8 cellular contexts compared by ENCODE assay signal in genomic region chr1:225474986-225475820, GRCh38. TPM values are rescaled to one million over a fixed set of nuclear protein-coding genes. Genes with fewer than 3 reads are reported as not detected.
DNase-seq lines count a peak whose midpoint lies in the region; ATAC-seq and FAIRE-seq lines count a peak whose summit lies in the region.

No MANE protein-coding gene starts in this region.

- H3K4ac ChIP-seq in mesendoderm (ENCODE audit: low read depth, low read length), result no peak overlapping the region

- H3K27ac ChIP-seq in BLaER1 (no peak overlapping the region), mesendoderm (ENCODE audit: low read depth, low read length) (no peak overlapping the region)
- no peak overlapping the region for H3K27ac ChIP-seq in effector memory CD4-positive, alpha-beta T cell (ENCODE audit: insufficient read depth, low read length, poor library complexity, severe bottlenecking)

- peaks cover 2% of the 10 kb centered on the region; the same call in 1 of the 2 replicates for H4K20me1 ChIP-seq in BLaER1

- no peak overlapping the region for H3K18ac ChIP-seq in mesendoderm (ENCODE audit: low read length)

- peak overlapping the region; percentile 86 for H3K56ac ChIP-seq in mesendoderm (ENCODE audit: low read length)

- no peak overlapping the region for H2BK5ac ChIP-seq in mesendoderm (ENCODE audit: low read length)

- H2AK5ac ChIP-seq in mesendoderm (ENCODE audit: low read length), result peak overlapping the region; percentile 74

- peak overlapping the region; percentile 47 for H3K4me2 ChIP-seq in BLaER1
- no peak overlapping the region for H3K4me2 ChIP-seq in mesendoderm (ENCODE audit: low read length)

- H3K27me3 ChIP-seq in BLaER1, result no peaks in the 10 kb centered on the region
- no peaks in the 10 kb centered on the region for H3K27me3 ChIP-seq in effector memory CD4-positive, alpha-beta T cell (replicated peaks; ENCODE audit: control insufficient read depth, insufficient read depth, low read length, poor library complexity, severe bottlenecking)
- H3K27me3 ChIP-seq in mesendoderm (ENCODE audit: insufficient read depth, low read length, poor library complexity), result no peaks in the 10 kb centered on the region

- WGBS in mesendoderm (ENCODE audit: extremely low coverage, insufficient coverage, low lambda C conversion rate), result no CpG with 5 or more reads among the region's 50 CpGs

- H3K4me1 ChIP-seq in BLaER1 (peaks cover 69% of the 10 kb centered on the region), mesendoderm (ENCODE audit: control insufficient read depth, low read depth, low read length) (no peaks in the 10 kb centered on the region)
- peaks cover 14% of the 10 kb centered on the region for H3K4me1 ChIP-seq in effector memory CD4-positive, alpha-beta T cell (ENCODE audit: control insufficient read depth, insufficient read depth, low read length, poor library complexity, severe bottlenecking)

- no peaks in the 10 kb centered on the region for H3K36me3 ChIP-seq in BLaER1
- no peaks in the 10 kb centered on the region for H3K36me3 ChIP-seq in effector memory CD4-positive, alpha-beta T cell (ENCODE audit: control insufficient read depth, insufficient read depth, low read length)
- H3K36me3 ChIP-seq in mesendoderm (ENCODE audit: control insufficient read depth, insufficient read depth, low read length), result no peaks in the 10 kb centered on the region

- H3K79me1 ChIP-seq in mesendoderm (ENCODE audit: low read length), result no peaks in the 10 kb centered on the region

- H4K5ac ChIP-seq in mesendoderm (ENCODE audit: low read length), result no peak overlapping the region

- H3K4me3 ChIP-seq in BLaER1, result no peak overlapping the region
- no peak overlapping the region for H3K4me3 ChIP-seq in effector memory CD4-positive, alpha-beta T cell (ENCODE audit: insufficient read depth, low read depth, low read length, poor library complexity, severe bottlenecking)
- H3K4me3 ChIP-seq in mesendoderm (ENCODE audit: low read length), result no peak overlapping the region

- no peak overlapping the region for H2BK15ac ChIP-seq in mesendoderm (replicated peaks; ENCODE audit: low read depth)

- H2BK120ac ChIP-seq in mesendoderm (ENCODE audit: low read depth, low read length), result no peak overlapping the region

- H4K8ac ChIP-seq in mesendoderm (ENCODE audit: low read depth, low read length), result no peak overlapping the region

- H3K9ac ChIP-seq in BLaER1 (no peak overlapping the region), mesendoderm (ENCODE audit: low read length) (peak overlapping the region; percentile 55)

- no peaks in the 10 kb centered on the region for H3K79me2 ChIP-seq in mesendoderm (ENCODE audit: control insufficient read depth, insufficient read depth, low read length)

- peak; percentile 83 for FAIRE-seq in GM19239 (lab: Jason Lieb, UNC)

- no peaks in the 10 kb centered on the region for H3K9me3 ChIP-seq in BLaER1
- no peaks in the 10 kb centered on the region for H3K9me3 ChIP-seq in effector memory CD4-positive, alpha-beta T cell (ENCODE audit: control insufficient read depth, low read length)

- peak; percentile 71 for DNase-seq in GM19239 (ENCODE audit: insufficient read length, low spot score)
- peak; percentile 83 for DNase-seq in NCI-H69 (lab: John Stamatoyannopoulos, UW)
- peak; percentile 95 for DNase-seq in activated CD8-positive, alpha-beta memory T cell treated with anti-CD3 and anti-CD28 coated beads for 24 hours
- DNase-seq in effector memory CD4-positive, alpha-beta T cell, result peak; percentile 44 to 57 (median 48)
- peak; percentile 73 for DNase-seq in mesendoderm
- DNase-seq in stimulated activated CD8-positive, alpha-beta memory T cell treated with anti-CD3 and anti-CD28 coated beads, Interleukin-2, amount 100 ng/mL, for 1 hour (ENCODE audit: low read depth in 2 of 2), result peak; percentile 52 to 53

- no peak overlapping the region for H3K23ac ChIP-seq in mesendoderm (ENCODE audit: low read length)

- ATAC-seq in HG03354 (IDR thresholded peaks at IDR 0.05; ENCODE audit: poor library complexity, severe bottlenecking, unreplicated experiment), result peak; percentile 69

RNA-seq across cellular contexts. Expression of gene LBR, which starts 47.4 kb away (rescaled TPM):
- polyA plus RNA-seq in mesendoderm (2013, experiment 1 of 2), result 189 TPM
- 189 TPM for polyA plus RNA-seq in mesendoderm (2013, experiment 2 of 2)
